Comparison of ENCODE assay signal across 8 cellular contexts in the genomic region with DNA sequence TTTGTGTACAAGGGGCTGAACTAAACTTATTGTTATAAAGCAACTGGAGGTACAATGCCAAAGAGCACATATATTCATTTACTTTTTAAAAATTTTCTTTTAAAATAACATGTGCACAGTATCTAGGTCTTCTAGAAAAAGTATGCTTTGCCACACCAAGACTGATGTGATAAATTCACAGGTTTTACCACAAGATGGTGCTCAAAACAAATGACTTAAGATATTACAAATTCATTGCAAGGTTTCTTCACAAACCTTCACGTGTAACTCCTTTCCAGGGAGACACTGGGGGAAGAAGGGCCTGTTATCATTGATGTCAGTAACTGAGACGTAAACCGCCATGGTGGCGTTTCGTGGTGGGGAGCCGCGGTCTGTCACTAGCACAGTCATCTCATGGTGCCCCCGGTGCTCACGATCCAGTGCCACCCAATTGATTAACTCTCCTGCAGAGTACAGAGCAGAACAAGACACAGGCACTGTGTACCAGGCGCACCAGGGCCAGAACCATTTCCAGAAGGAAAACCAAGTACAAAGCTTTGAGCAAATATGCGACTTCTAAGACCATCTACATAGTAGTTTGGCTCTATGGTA.
DNase-seq lines count a peak whose midpoint lies in the region; ATAC-seq and TF ChIP-seq lines count a peak whose summit lies in the region.

No MANE protein-coding gene starts in this region.

- CTCF ChIA-PET in HEK293 (lab: Yijun Ruan, JAX) = interaction anchor here (0.6 to 4.7 kb wide), 11 partner anchors 21 to 1091 kb away, joined by 3 to 36 read pairs (median 4); a partner anchor contains a TSS

- H3K36me3 ChIP-seq in HEK293 (ENCODE audit: control insufficient read depth in 2 of 2, insufficient read depth in 1 of 2, low read length in 2 of 2) = no peaks in the 10 kb centered on the region

- H3K9me3 ChIP-seq in HEK293 (ENCODE audit: control insufficient read depth, insufficient read depth, low read depth, low read length) = no peaks in the 10 kb centered on the region

- H3K4me1 ChIP-seq in HEK293 (ENCODE audit: control insufficient read depth, insufficient read depth, low read length) = no peaks in the 10 kb centered on the region

- ATAC-seq in HG03460 (IDR thresholded peaks at IDR 0.05; ENCODE audit: unreplicated experiment) (no peak), HG02678 (IDR thresholded peaks at IDR 0.05; ENCODE audit: unreplicated experiment) (no peak)

- DNase-seq in Ammon's horn (ENCODE audit: low spot score) = peak; percentile 46
- peak; percentile 33 for DNase-seq in amniotic epithelial cell (ENCODE audit: low read depth)
- DNase-seq in lung microvascular endothelial cell (ENCODE audit: low read depth in 2 of 2) = peak; percentile 9 to 28
- no peak for DNase-seq in NCI-H1048 (lab: John Stamatoyannopoulos, UW)
- DNase-seq in activated T-cell treated with anti-CD3 and anti-CD28 coated beads, Interleukin-2, amount 50 U/mL, for 1 hour = no peak

- H3K4me3 ChIP-seq in HEK293 (ENCODE audit: low read depth, low read length) = no peak overlapping the region

- no peak for TF ChIP-seq CTCF in HEK293 (tag by site-specific recombination; IDR thresholded peaks at IDR 0.05)

- H3K27ac ChIP-seq in HEK293 (ENCODE audit: extremely low read depth, low read depth, low read length) = no peak overlapping the region

- POLR2A ChIA-PET in HEK293 (lab: Yijun Ruan, JAX) = no interaction called here

TF ChIP-seq in HEK293, 187 proteins besides CTCF, POLR2A, EP300 and RAD21:
- TF ChIP-seq ZBTB17 (tag by site-specific recombination; IDR thresholded peaks at IDR 0.05) = peak; percentile 85
- TF ChIP-seq ZNF654 (tag by site-specific recombination; IDR thresholded peaks at IDR 0.05; ENCODE audit: low read depth) = peak; percentile 47
- TF ChIP-seq, protein P1, sequence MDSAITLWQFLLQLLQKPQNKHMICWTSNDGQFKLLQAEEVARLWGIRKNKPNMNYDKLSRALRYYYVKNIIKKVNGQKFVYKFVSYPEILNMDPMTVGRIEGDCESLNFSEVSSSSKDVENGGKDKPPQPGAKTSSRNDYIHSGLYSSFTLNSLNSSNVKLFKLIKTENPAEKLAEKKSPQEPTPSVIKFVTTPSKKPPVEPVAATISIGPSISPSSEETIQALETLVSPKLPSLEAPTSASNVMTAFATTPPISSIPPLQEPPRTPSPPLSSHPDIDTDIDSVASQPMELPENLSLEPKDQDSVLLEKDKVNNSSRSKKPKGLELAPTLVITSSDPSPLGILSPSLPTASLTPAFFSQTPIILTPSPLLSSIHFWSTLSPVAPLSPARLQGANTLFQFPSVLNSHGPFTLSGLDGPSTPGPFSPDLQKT (IDR thresholded peaks at IDR 0.05; ENCODE audit: borderline replicate concordance, low read depth, low read length) = no peak
- TF ChIP-seq WT1 (tag by site-specific recombination; IDR thresholded peaks at IDR 0.05) = no peak
TF ChIP-seq in HEK293: peak in this region for 2.

Comparison
In these comparisons a context has a peak if more than half of its experiments do, and no peak if none do; other contexts are left out.
1. DNase-seq: peak in Ammon's horn (single experiment), amniotic epithelial cell (single experiment) and lung microvascular endothelial cell (2 of 2); none in NCI-H1048 (single experiment) and activated T-cell treated with anti-CD3 and anti-CD28 coated beads, Interleukin-2, amount 50 U/mL, for 1 hour (single experiment).